Comparison of ENCODE assay signal across 14 cellular contexts in genomic region chr22:42324991-42325710, GRCh38. TPM values are rescaled to one million over a fixed set of nuclear protein-coding genes. Genes with fewer than 3 reads are reported as not detected.
A peak's percentile ranks its signal among the peaks of the same experiment; 100 is the strongest.
DNase-seq lines count a peak whose midpoint lies in the region; ATAC-seq and TF ChIP-seq lines count a peak whose summit lies in the region.
"Had no signal": no experiment of that assay in that cellular context is flagged by ENCODE, and none has a peak within 500 bp of the region (broad histone marks: within the 10 kb centered on the region; RNA-seq: fewer than 3 reads in every experiment).

No MANE protein-coding gene starts in this region.

- in situ Hi-C loops in KBM-7 (cut with MboI; ENCODE audit: low pct_unique_long_range_greater_than_20kb, low sequenced_read_pairs), result no loop called here

- WGBS in stomach, 5 donors, result 31 to 100% (median 34%) methylated on average over 2 to 17 of the region's 17 CpGs

- H3K9me3 Mint-ChIP-seq in activated naive CD4-positive, alpha-beta T cell treated with anti-CD3 and anti-CD28 coated beads, Interleukin-2, amount 10 ng/mL, durations not matched to agents 7 days and 5 days, result peaks cover 6% of the 10 kb centered on the region
- no peaks in the 10 kb centered on the region for H3K9me3 Mint-ChIP-seq in activated naive CD4-positive, alpha-beta T cell treated with anti-CD3 and anti-CD28 coated beads for 36 hours

- no peak for TF ChIP-seq EP300 in stomach (IDR thresholded peaks at IDR 0.05)

- no peaks in the 10 kb centered on the region for H3K36me3 Mint-ChIP-seq in activated naive CD4-positive, alpha-beta T cell treated with anti-CD3 and anti-CD28 coated beads, Interleukin-2, amount 10 ng/mL, durations not matched to agents 7 days and 5 days
- no peaks in the 10 kb centered on the region for H3K36me3 Mint-ChIP-seq in activated naive CD4-positive, alpha-beta T cell treated with anti-CD3 and anti-CD28 coated beads for 36 hours (ENCODE audit: low read depth)

- intact Hi-C loops in activated naive CD4-positive, alpha-beta T cell treated with anti-CD3 and anti-CD28 coated beads for 36 hours (cut with micrococcal nuclease), result no loop called here
- intact Hi-C loops in stomach (cut with DNase I; ENCODE audit: low total_unique reads), result no loop called here

- no peak for TF ChIP-seq CTCF in stomach (IDR thresholded peaks at IDR 0.05)

- H3K27me3 Mint-ChIP-seq in activated naive CD4-positive, alpha-beta T cell treated with anti-CD3 and anti-CD28 coated beads, Interleukin-2, amount 10 ng/mL, durations not matched to agents 7 days and 5 days, result peaks cover 16% of the 10 kb centered on the region
- H3K27me3 Mint-ChIP-seq in activated naive CD4-positive, alpha-beta T cell treated with anti-CD3 and anti-CD28 coated beads for 36 hours (ENCODE audit: low read depth), result no peaks in the 10 kb centered on the region

- no peaks in the 10 kb centered on the region for H3K9me3 ChIP-seq in stomach
- H3K9me3 ChIP-seq: SJSA1 had no signal

- H3K36me3 ChIP-seq in stomach, result no peaks in the 10 kb centered on the region
- H3K36me3 ChIP-seq: SJSA1 had no signal

- no peaks in the 10 kb centered on the region for H3K27me3 ChIP-seq in stomach
- H3K27me3 ChIP-seq: SJSA1 had no signal

- CTCF ChIA-PET in activated naive CD4-positive, alpha-beta T cell treated with anti-CD3 and anti-CD28 coated beads, Interleukin-2, amount 10 ng/mL, durations not matched to agents 7 days and 5 days (lab: Charles Lee), result no interaction called here
- CTCF ChIA-PET in activated naive CD4-positive, alpha-beta T cell treated with anti-CD3 and anti-CD28 coated beads for 36 hours (lab: Charles Lee), result interaction anchor here (0.6 to 3.0 kb wide), 3 partner anchors 12 to 119 kb away, joined by 3 to 11 read pairs (median 3); no protein-coding TSS in a partner anchor

- no peak overlapping the region for H3K4me3 Mint-ChIP-seq in activated naive CD4-positive, alpha-beta T cell treated with anti-CD3 and anti-CD28 coated beads, Interleukin-2, amount 10 ng/mL, durations not matched to agents 7 days and 5 days
- H3K4me3 Mint-ChIP-seq in activated naive CD4-positive, alpha-beta T cell treated with anti-CD3 and anti-CD28 coated beads for 36 hours, result no peak overlapping the region

- no peak overlapping the region for H3K27ac Mint-ChIP-seq in activated naive CD4-positive, alpha-beta T cell treated with anti-CD3 and anti-CD28 coated beads, Interleukin-2, amount 10 ng/mL, durations not matched to agents 7 days and 5 days
- H3K27ac Mint-ChIP-seq in activated naive CD4-positive, alpha-beta T cell treated with anti-CD3 and anti-CD28 coated beads for 36 hours, result no peak overlapping the region

- ATAC-seq in GM19452 (IDR thresholded peaks at IDR 0.05; ENCODE audit: unreplicated experiment), result no peak

- TF ChIP-seq POLR2A in stomach (IDR thresholded peaks at IDR 0.05), result no peak

- no peak overlapping the region for H3K4me3 ChIP-seq in stomach
- H3K4me3 ChIP-seq: SJSA1, smooth muscle cell had no signal

- peak; percentile 38 for DNase-seq in activated naive CD4-positive, alpha-beta T cell treated with anti-CD3 and anti-CD28 coated beads, Interleukin-2, amount 10 ng/mL, durations not matched to agents 7 days and 5 days
- DNase-seq in activated naive CD4-positive, alpha-beta T cell treated with anti-CD3 and anti-CD28 coated beads for 36 hours, result no peak
- DNase-seq in KBM-7, result peak; percentile 40
- DNase-seq in UCSD-AML1 (lab: John Stamatoyannopoulos, UW; ENCODE audit: unreplicated experiment), result peak; percentile 51
- DNase-seq in stomach, result peak; percentile 31
- no peak for DNase-seq in cerebellar cortex (ENCODE audit: low spot score)
- DNase-seq in inferior parietal cortex (ENCODE audit: extremely low spot score), result no peak
- DNase-seq: activated CD4-positive, CD25-positive, alpha-beta regulatory T cell treated with anti-CD3 and anti-CD28 coated beads, Interleukin-2, amount 50 U/mL, for 72 hours; activated naive CD4-positive, alpha-beta T cell treated with Interleukin-2 at 50 U/mL for 16 hours; cortex of kidney had no signal

- H3K4me1 ChIP-seq in stomach, result peaks cover 8 to 32% (median 17%) of the 10 kb centered on the region in 4 donors
- H3K4me1 ChIP-seq: SJSA1 had no signal

- H3K4me1 Mint-ChIP-seq in activated naive CD4-positive, alpha-beta T cell treated with anti-CD3 and anti-CD28 coated beads, Interleukin-2, amount 10 ng/mL, durations not matched to agents 7 days and 5 days, result peaks cover 49% of the 10 kb centered on the region
- peaks cover 44% of the 10 kb centered on the region for H3K4me1 Mint-ChIP-seq in activated naive CD4-positive, alpha-beta T cell treated with anti-CD3 and anti-CD28 coated beads for 36 hours (ENCODE audit: low read depth)

- H3K27ac ChIP-seq in stomach, result no peak overlapping the region
- H3K27ac ChIP-seq: C4-2B, SJSA1 had no signal

RNA-seq across cellular contexts. Expression of gene TCF20, which starts 54.7 kb away (rescaled TPM):
- 10 to 100 TPM; 59.2 to 60.0 TPM for total RNA-seq in activated naive CD4-positive, alpha-beta T cell treated with anti-CD3 and anti-CD28 coated beads for 36 hours
- total RNA-seq in stomach, result 10 to 100 TPM; 11.1 to 50.0 (median 37.5) TPM
- polyA plus RNA-seq in stomach, result 10 to 100 TPM in 1 of 3 donors, 1 to 10 TPM in 2; 5.8 to 11.0 (median 7.3) TPM

Comparison
In these comparisons a context has a peak if more than half of its experiments do, and no peak if none do; other contexts are left out.
1. DNase-seq: peak in activated naive CD4-positive, alpha-beta T cell treated with anti-CD3 and anti-CD28 coated beads, Interleukin-2, amount 10 ng/mL, durations not matched to agents 7 days and 5 days (single experiment), KBM-7 (single experiment), UCSD-AML1 (single experiment) and stomach (single experiment); none in activated naive CD4-positive, alpha-beta T cell treated with anti-CD3 and anti-CD28 coated beads for 36 hours (single experiment), cerebellar cortex (single experiment) and inferior parietal cortex (single experiment).